Comparison of ENCODE assay signal across 8 cellular contexts in genomic region chr19:58520257-58520599, GRCh38. TPM values are rescaled to one million over a fixed set of nuclear protein-coding genes. Genes with fewer than 3 reads are reported as not detected.
DNase-seq lines count a peak whose midpoint lies in the region; ATAC-seq, FAIRE-seq and TF ChIP-seq lines count a peak whose summit lies in the region.

No MANE protein-coding gene starts in this region.

- H3K27ac ChIP-seq in GM12878 (ENCODE audit: control insufficient read depth, insufficient read depth) (peak overlapping the region; percentile 88), right lobe of liver (peak overlapping the region; percentile 76 to 91 (median 82)), thyroid gland (peak overlapping the region; percentile 80 to 97 (median 86))

- RAD21 ChIA-PET in GM12878 (lab: Charles Lee; ENCODE audit: unreplicated experiment), result interaction anchor here (0.9 to 4.0 kb wide), 15 partner anchors 18 to 337 kb away, joined by 3 to 50 read pairs (median 5); partner anchors contain the start of genes CHMP2A, TRIM28, ZNF274 and ZNF584

- no peaks in the 10 kb centered on the region for H4K20me1 ChIP-seq in GM12878 (ENCODE audit: control insufficient read depth, insufficient read depth)

- CTCF ChIA-PET in activated CD8-positive, alpha-beta memory T cell treated with anti-CD3 and anti-CD28 coated beads, Interleukin-2, amount 10 ng/mL, durations not matched to agents 7 days and 5 days (lab: Charles Lee), result interaction anchor here (0.7 to 7.7 kb wide), 32 partner anchors 8 to 839 kb away, joined by 3 to 153 read pairs (median 7); partner anchors contain the start of genes CHMP2A, MZF1, RPS5 and TRIM28
- CTCF ChIA-PET in GM12878 (lab: Yijun Ruan, JAX), result interaction anchor here (1.0 to 4.2 kb wide), 25 partner anchors 9 to 774 kb away, joined by 3 to 67 read pairs (median 5); partner anchors contain the start of genes CHMP2A, SLC27A5, TRIM28 and ZNF497

- in situ Hi-C loops in GM12878 (cut with MboI), result no loop called here

- H3K9ac ChIP-seq in GM12878 (ENCODE audit: control insufficient read depth, insufficient read depth, low read length), result peak overlapping the region; percentile 90

- H3K4me3 Mint-ChIP-seq in activated CD8-positive, alpha-beta memory T cell treated with anti-CD3 and anti-CD28 coated beads, Interleukin-2, amount 10 ng/mL, durations not matched to agents 7 days and 5 days, result peak overlapping the region; percentile 96

- H3K4me3 ChIP-seq in GM12878 (peak overlapping the region; percentile 89), right lobe of liver (peak overlapping the region; percentile 68 to 94 (median 84)), thyroid gland (replicated peaks in 1 of 3) (peak overlapping the region; percentile 28 to 83 (median 56))

- no peaks in the 10 kb centered on the region for H3K27me3 Mint-ChIP-seq in activated CD8-positive, alpha-beta memory T cell treated with anti-CD3 and anti-CD28 coated beads, Interleukin-2, amount 10 ng/mL, durations not matched to agents 7 days and 5 days

- TF ChIP-seq EP300 in GM12878 (IDR thresholded peaks at IDR 0.05; ENCODE audit: borderline replicate concordance in 1 of 2, control insufficient read depth in 1 of 2, low read depth in 2 of 2, low read length in 2 of 2), result no peak

- peaks cover 9% of the 10 kb centered on the region for H3K36me3 Mint-ChIP-seq in activated CD8-positive, alpha-beta memory T cell treated with anti-CD3 and anti-CD28 coated beads, Interleukin-2, amount 10 ng/mL, durations not matched to agents 7 days and 5 days

- FAIRE-seq in GM12878 (lab: Jason Lieb, UNC), result no peak

- peaks cover 46% of the 10 kb centered on the region for H3K4me1 Mint-ChIP-seq in activated CD8-positive, alpha-beta memory T cell treated with anti-CD3 and anti-CD28 coated beads, Interleukin-2, amount 10 ng/mL, durations not matched to agents 7 days and 5 days

- TSS peak; percentile 90 for BruUV-seq in GM12878 (replicated peaks; lab: Mats Ljungman, UMichigan)

- H2AFZ ChIP-seq in GM12878 (ENCODE audit: control insufficient read depth, low read depth, low read length), result peak overlapping the region; percentile 95

- H3K36me3 ChIP-seq in GM12878 (ENCODE audit: control insufficient read depth in 2 of 2, insufficient read depth in 2 of 2, low read length in 1 of 2) (peaks cover 0 to 8% of the 10 kb centered on the region in 2 experiments; a peak in 3 of 4 replicates), right lobe of liver (peaks cover 0 to 8% (median 4%) of the 10 kb centered on the region in 4 donors), thyroid gland (peaks cover 14 to 15% of the 10 kb centered on the region in 2 donors)

- 3% methylated on average over 7 of the region's 7 CpGs for WGBS in GM12878 (ENCODE audit: insufficient coverage, insufficient replicate concordance, low lambda C conversion rate, missing lambda C conversion rate)
- 8% methylated on average over 5 of the region's 7 CpGs for WGBS in right lobe of liver (ENCODE audit: insufficient coverage, low coverage, low lambda C conversion rate, missing lambda C conversion rate)
- 7 to 27% methylated on average over 4 to 7 of the region's 7 CpGs for WGBS in thyroid gland, 2 donors

- H3K27me3 ChIP-seq in GM12878 (replicated peaks in 1 of 2; ENCODE audit: control insufficient read depth in 2 of 2, insufficient read depth in 2 of 2, low read length in 1 of 2), result no peaks in the 10 kb centered on the region
- H3K27me3 ChIP-seq in right lobe of liver, result no peaks in the 10 kb centered on the region
- no peaks in the 10 kb centered on the region for H3K27me3 ChIP-seq in thyroid gland

- TF ChIP-seq POLR2A in GM12878 (IDR thresholded peaks at IDR 0.05; ENCODE audit: low read depth, low read length) (no peak), right lobe of liver (IDR thresholded peaks at IDR 0.05) (no peak), thyroid gland (IDR thresholded peaks at IDR 0.05) (no peak)

- DNase-seq in activated CD8-positive, alpha-beta memory T cell treated with anti-CD3 and anti-CD28 coated beads, Interleukin-2, amount 10 ng/mL, durations not matched to agents 7 days and 5 days, result no peak
- no peak for DNase-seq in activated CD8-positive, alpha-beta memory T cell treated with anti-CD3 and anti-CD28 coated beads for 24 hours
- no peak for DNase-seq in GM12878 (ENCODE audit: low read depth, low spot score)
- DNase-seq in right lobe of liver, result no peak
- DNase-seq in thyroid gland, result no peak
- no peak for DNase-seq in stimulated activated CD4-positive, alpha-beta T cell treated with anti-CD3 and anti-CD28 coated beads, Interleukin-1b, Interleukin-23, amount 100 ng/mL, for 48 hours

- H3K9me3 Mint-ChIP-seq in activated CD8-positive, alpha-beta memory T cell treated with anti-CD3 and anti-CD28 coated beads, Interleukin-2, amount 10 ng/mL, durations not matched to agents 7 days and 5 days (ENCODE audit: low read depth), result no peaks in the 10 kb centered on the region

- TF ChIP-seq CTCF in GM12878 (IDR thresholded peaks at IDR 0.05 in 2 of 3, conservative IDR thresholded peaks at IDR 0.05 in 1 of 3; ENCODE audit: control insufficient read depth in 2 of 3, extremely low read depth in 1 of 3, insufficient read depth in 1 of 3, low read depth in 3 of 3, low read length in 3 of 3) (no peak), right lobe of liver (IDR thresholded peaks at IDR 0.05) (no peak), thyroid gland (IDR thresholded peaks at IDR 0.05) (no peak)

- H3K4me1 ChIP-seq in GM12878 (ENCODE audit: control insufficient read depth, insufficient read depth, low read length), result peaks cover 19% of the 10 kb centered on the region
- H3K4me1 ChIP-seq in right lobe of liver, result peaks cover 0 to 18% (median 8%) of the 10 kb centered on the region in 4 donors
- peaks cover 19 to 23% of the 10 kb centered on the region in 2 donors for H3K4me1 ChIP-seq in thyroid gland

- H3K9me3 ChIP-seq in GM12878 (replicated peaks; ENCODE audit: control insufficient read depth, insufficient read depth, low read length), result no peaks in the 10 kb centered on the region
- no peaks in the 10 kb centered on the region for H3K9me3 ChIP-seq in right lobe of liver
- H3K9me3 ChIP-seq in thyroid gland, result no peaks in the 10 kb centered on the region

- intact Hi-C loops in GM12878 (cut with micrococcal nuclease; ENCODE audit: unreplicated experiment) (no loop called here), right lobe of liver (cut with DNase I) (no loop called here), thyroid gland (cut with DNase I) (no loop called here)

- ATAC-seq in activated CD8-positive, alpha-beta memory T cell treated with anti-CD3 and anti-CD28 coated beads, Interleukin-2, amount 10 ng/mL, durations not matched to agents 7 days and 5 days, result no peak
- ATAC-seq in GM12878, result no peak
- no peak for ATAC-seq in right lobe of liver
- ATAC-seq in GM21717 (IDR thresholded peaks at IDR 0.05; ENCODE audit: unreplicated experiment), result no peak
- no peak for ATAC-seq in HG02885 (IDR thresholded peaks at IDR 0.05; ENCODE audit: poor library complexity, unreplicated experiment)

- peak overlapping the region; percentile 92 for H3K27ac Mint-ChIP-seq in activated CD8-positive, alpha-beta memory T cell treated with anti-CD3 and anti-CD28 coated beads, Interleukin-2, amount 10 ng/mL, durations not matched to agents 7 days and 5 days

- peak overlapping the region; percentile 61 for H3K4me2 ChIP-seq in GM12878 (ENCODE audit: control insufficient read depth, insufficient read depth)

- TF ChIP-seq RAD21 in GM12878 (IDR thresholded peaks at IDR 0.05; ENCODE audit: insufficient read depth, low read depth, low read length), result no peak

- SMC1A ChIA-PET in GM12878 (lab: Charles Lee; ENCODE audit: uncharacterized antibody, unreplicated experiment), result interaction anchor here (0.8 to 3.6 kb wide), 17 partner anchors 12 to 291 kb away, joined by 3 to 43 read pairs (median 4); partner anchors contain the start of genes CHMP2A, MZF1, TRIM28 and UBE2M

- peaks cover 30% of the 10 kb centered on the region for H3K79me2 ChIP-seq in GM12878 (ENCODE audit: control insufficient read depth, insufficient read depth, low read length)

- POLR2A ChIA-PET in GM12878 (lab: Charles Lee), result interaction anchor here (0.7 to 3.0 kb wide), 10 partner anchors 24 to 518 kb away, joined by 3 to 24 read pairs (median 12); partner anchors contain the start of genes CHMP2A, TRIM28, UBE2M and ZNF606

RNA-seq across cellular contexts. Expression of gene ZBTB45, which starts 0.6 kb away (rescaled TPM):
- total RNA-seq in activated CD8-positive, alpha-beta memory T cell treated with anti-CD3 and anti-CD28 coated beads, Interleukin-2, amount 10 ng/mL, durations not matched to agents 7 days and 5 days, result 10 to 100 TPM; 15.1 to 16.9 TPM
- 15.6 and 15.7 TPM in 2 replicates for total RNA-seq in GM12878 (2013; cell fraction: nucleolus; rRNA removed)
- total RNA-seq in GM12878 (2014; rRNA removed) (4.5 and 6.1 TPM in 2 replicates), GM12878 (2014; rRNA removed; fragmentation: Illumina TruSeq; extraction: Trizol) (1.2 and 1.7 TPM in 2 replicates), GM12878 (2021) (12.7 and 17.2 TPM in 2 replicates), right lobe of liver (1 to 10 TPM; 3.5 to 4.8 (median 4.3) TPM), thyroid gland (10 to 100 TPM in 1 of 4 donors, 1 to 10 TPM in 3; 6.9 to 17.7 (median 8.5) TPM)
- 1.9 TPM for polyA plus RNA-seq in GM12878 (2011; ENCODE audit: low read depth)
- polyA plus RNA-seq in GM12878 (2011; rRNA removed) (0.72 and 2.4 TPM in 2 replicates), GM12878 (2014; fragmentation: Illumina TruSeq; extraction: Trizol) (0.13 and 1.2 TPM in 2 replicates), GM12878 (2014; fragmentation: Nextera tagmentation; extraction: Ambion mirVana) (under 1 TPM; 0.29 to 0.33 TPM), GM12878 (2014; rRNA removed) (7.7 and 8.0 TPM in 2 replicates), GM12878 (2016; fragmentation: Nextera tagmentation; extraction: Ambion mirVana) (10 to 100 TPM; 13.9 to 14.3 TPM)
- polyA plus RNA-seq in GM12878 (2011; cell fraction: cytosol; rRNA removed), result 4.0 and 5.1 TPM in 2 replicates
- polyA plus RNA-seq in GM12878 (2011; cell fraction: nucleus; rRNA removed), result 8.5 and 13.4 TPM in 2 replicates
- polyA plus RNA-seq in GM12878 (2012), result 10.1 TPM in 2 replicates
- 1.8 and 5.1 TPM in 2 replicates for polyA minus RNA-seq in GM12878 (2011; rRNA and poly(A)+ RNA removed)
- 3.8 and 4.0 TPM in 2 replicates for polyA minus RNA-seq in GM12878 (2011; cell fraction: cytosol; rRNA and poly(A)+ RNA removed)
- 7.6 and 15.4 TPM in 2 replicates for polyA minus RNA-seq in GM12878 (2011; cell fraction: nucleus; rRNA and poly(A)+ RNA removed)

RNA-seq across cellular contexts. Expression of gene SLC27A5, which starts 8.4 kb away (rescaled TPM):
- total RNA-seq in activated CD8-positive, alpha-beta memory T cell treated with anti-CD3 and anti-CD28 coated beads, Interleukin-2, amount 10 ng/mL, durations not matched to agents 7 days and 5 days, result 10 to 100 TPM; 22.9 to 23.6 TPM
- total RNA-seq in GM12878 (2013; cell fraction: nucleolus; rRNA removed), result 20.5 and 26.7 TPM in 2 replicates
- total RNA-seq in GM12878 (2014; rRNA removed) (48.4 and 57.2 TPM in 2 replicates), GM12878 (2014; rRNA removed; fragmentation: Illumina TruSeq; extraction: Trizol) (25.7 and 26.8 TPM in 2 replicates), GM12878 (2021) (31.2 and 31.5 TPM in 2 replicates), right lobe of liver (100 to 1,000 TPM; 107 to 737 (median 366) TPM), thyroid gland (10 to 100 TPM; 10.6 to 22.4 (median 17.7) TPM)
- polyA plus RNA-seq in GM12878 (2011; ENCODE audit: low read depth), result 28.8 TPM
- polyA plus RNA-seq in GM12878 (2011; rRNA removed) (13.7 and 32.0 TPM in 2 replicates), GM12878 (2014; fragmentation: Illumina TruSeq; extraction: Trizol) (5.7 and 21.2 TPM in 2 replicates), GM12878 (2014; fragmentation: Nextera tagmentation; extraction: Ambion mirVana) (100 to 1,000 TPM; 113 to 127 TPM), GM12878 (2014; rRNA removed) (55.7 and 62.9 TPM in 2 replicates), GM12878 (2016; fragmentation: Nextera tagmentation; extraction: Ambion mirVana) (10 to 100 TPM; 25.8 to 28.6 TPM)
- 64.9 and 72.7 TPM in 2 replicates for polyA plus RNA-seq in GM12878 (2011; cell fraction: cytosol; rRNA removed)
- polyA plus RNA-seq in GM12878 (2011; cell fraction: nucleus; rRNA removed), result 30.2 and 38.4 TPM in 2 replicates
- polyA plus RNA-seq in GM12878 (2012), result 36.9 and 38.7 TPM in 2 replicates
- 26.4 and 33.4 TPM in 2 replicates for polyA minus RNA-seq in GM12878 (2011; rRNA and poly(A)+ RNA removed)
- 7.6 and 12.6 TPM in 2 replicates for polyA minus RNA-seq in GM12878 (2011; cell fraction: cytosol; rRNA and poly(A)+ RNA removed)
- polyA minus RNA-seq in GM12878 (2011; cell fraction: nucleus; rRNA and poly(A)+ RNA removed), result 13.8 and 24.1 TPM in 2 replicates

RNA-seq across cellular contexts. Expression of gene TRIM28, which starts 23.6 kb away (rescaled TPM):
- total RNA-seq in activated CD8-positive, alpha-beta memory T cell treated with anti-CD3 and anti-CD28 coated beads, Interleukin-2, amount 10 ng/mL, durations not matched to agents 7 days and 5 days, result 100 to 1,000 TPM; 488 to 571 TPM
- total RNA-seq in GM12878 (2013; cell fraction: nucleolus; rRNA removed), result 166 and 167 TPM in 2 replicates
- total RNA-seq in GM12878 (2014; rRNA removed), result 569 and 650 TPM in 2 replicates
- 256 and 311 TPM in 2 replicates for total RNA-seq in GM12878 (2014; rRNA removed; fragmentation: Illumina TruSeq; extraction: Trizol)
- 492 and 503 TPM in 2 replicates for total RNA-seq in GM12878 (2021)
- polyA plus RNA-seq in GM12878 (2011; ENCODE audit: low read depth), result 313 TPM
- polyA plus RNA-seq in GM12878 (2011; rRNA removed), result 167 and 420 TPM in 2 replicates
- polyA plus RNA-seq in GM12878 (2011; cell fraction: cytosol; rRNA removed), result 459 and 854 TPM in 2 replicates
- 1,223 and 1,590 TPM in 2 replicates for polyA plus RNA-seq in GM12878 (2011; cell fraction: nucleus; rRNA removed)
- polyA plus RNA-seq in GM12878 (2012), result 410 and 474 TPM in 2 replicates
- 147 and 280 TPM in 2 replicates for polyA plus RNA-seq in GM12878 (2014; fragmentation: Illumina TruSeq; extraction: Trizol)
- polyA plus RNA-seq in GM12878 (2014; fragmentation: Nextera tagmentation; extraction: Ambion mirVana), result 10 to 100 TPM in 1 of 2 experiments, 1 to 10 TPM in 1; 5.0 to 32.5 TPM
- 363 and 502 TPM in 2 replicates for polyA plus RNA-seq in GM12878 (2014; rRNA removed)
- 10 to 100 TPM; 82.9 to 91.1 TPM for polyA plus RNA-seq in GM12878 (2016; fragmentation: Nextera tagmentation; extraction: Ambion mirVana)
- polyA minus RNA-seq in GM12878 (2011; rRNA and poly(A)+ RNA removed), result 1,048 and 1,483 TPM in 2 replicates
- polyA minus RNA-seq in GM12878 (2011; cell fraction: cytosol; rRNA and poly(A)+ RNA removed), result 474 and 545 TPM in 2 replicates
- 282 and 438 TPM in 2 replicates for polyA minus RNA-seq in GM12878 (2011; cell fraction: nucleus; rRNA and poly(A)+ RNA removed)
- total RNA-seq in right lobe of liver, result 100 to 1,000 TPM in 3 of 6 experiments, 10 to 100 TPM in 3; 75.4 to 106 (median 94.7) TPM
- total RNA-seq in thyroid gland, result 100 to 1,000 TPM; 195 to 237 (median 218) TPM

RNA-seq across cellular contexts. Expression of gene CHMP2A, which starts 34.7 kb away (rescaled TPM):
- total RNA-seq in activated CD8-positive, alpha-beta memory T cell treated with anti-CD3 and anti-CD28 coated beads, Interleukin-2, amount 10 ng/mL, durations not matched to agents 7 days and 5 days, result 100 to 1,000 TPM in 1 of 2 experiments, 10 to 100 TPM in 1; 96.4 to 108 TPM
- total RNA-seq in GM12878 (2013; cell fraction: nucleolus; rRNA removed), result 14.9 and 17.2 TPM in 2 replicates
- 89.3 and 92.8 TPM in 2 replicates for total RNA-seq in GM12878 (2014; rRNA removed)
- 89.3 and 95.0 TPM in 2 replicates for total RNA-seq in GM12878 (2014; rRNA removed; fragmentation: Illumina TruSeq; extraction: Trizol)
- total RNA-seq in GM12878 (2021), result 98.5 and 105 TPM in 2 replicates
- polyA plus RNA-seq in GM12878 (2011; ENCODE audit: low read depth), result 83.1 TPM
- 92.3 and 102 TPM in 2 replicates for polyA plus RNA-seq in GM12878 (2011; rRNA removed)
- 130 and 146 TPM in 2 replicates for polyA plus RNA-seq in GM12878 (2011; cell fraction: cytosol; rRNA removed)
- polyA plus RNA-seq in GM12878 (2011; cell fraction: nucleus; rRNA removed), result 107 and 114 TPM in 2 replicates
- polyA plus RNA-seq in GM12878 (2012), result 117 and 138 TPM in 2 replicates
- polyA plus RNA-seq in GM12878 (2014; fragmentation: Illumina TruSeq; extraction: Trizol), result 85.9 and 117 TPM in 2 replicates
- 100 to 1,000 TPM in 1 of 2 experiments, 10 to 100 TPM in 1; 69.5 to 117 TPM for polyA plus RNA-seq in GM12878 (2014; fragmentation: Nextera tagmentation; extraction: Ambion mirVana)
- 168 and 172 TPM in 2 replicates for polyA plus RNA-seq in GM12878 (2014; rRNA removed)
- 100 to 1,000 TPM; 136 to 147 TPM for polyA plus RNA-seq in GM12878 (2016; fragmentation: Nextera tagmentation; extraction: Ambion mirVana)
- polyA minus RNA-seq in GM12878 (2011; rRNA and poly(A)+ RNA removed), result 101 and 130 TPM in 2 replicates
- polyA minus RNA-seq in GM12878 (2011; cell fraction: cytosol; rRNA and poly(A)+ RNA removed), result 36.1 and 36.4 TPM in 2 replicates
- polyA minus RNA-seq in GM12878 (2011; cell fraction: nucleus; rRNA and poly(A)+ RNA removed), result 20.6 and 31.1 TPM in 2 replicates
- total RNA-seq in right lobe of liver, result 10 to 100 TPM; 62.1 to 90.9 (median 70.7) TPM
- total RNA-seq in thyroid gland, result 100 to 1,000 TPM; 123 to 155 (median 148) TPM

RNA-seq across cellular contexts. Expression of gene UBE2M, which starts 38.2 kb away (rescaled TPM):
- total RNA-seq in activated CD8-positive, alpha-beta memory T cell treated with anti-CD3 and anti-CD28 coated beads, Interleukin-2, amount 10 ng/mL, durations not matched to agents 7 days and 5 days, result 100 to 1,000 TPM in 1 of 2 experiments, 10 to 100 TPM in 1; 87.6 to 109 TPM
- total RNA-seq in GM12878 (2013; cell fraction: nucleolus; rRNA removed), result 10.2 and 13.8 TPM in 2 replicates
- total RNA-seq in GM12878 (2014; rRNA removed) (68.6 and 95.2 TPM in 2 replicates), GM12878 (2014; rRNA removed; fragmentation: Illumina TruSeq; extraction: Trizol) (61.7 and 66.8 TPM in 2 replicates), GM12878 (2021) (100 and 105 TPM in 2 replicates), right lobe of liver (10 to 100 TPM; 16.0 to 23.5 (median 20.7) TPM), thyroid gland (10 to 100 TPM; 17.2 to 28.5 (median 20.3) TPM)
- 73.3 TPM for polyA plus RNA-seq in GM12878 (2011; ENCODE audit: low read depth)
- polyA plus RNA-seq in GM12878 (2011; rRNA removed) (55.6 and 92.7 TPM in 2 replicates), GM12878 (2014; fragmentation: Illumina TruSeq; extraction: Trizol) (105 and 127 TPM in 2 replicates), GM12878 (2014; fragmentation: Nextera tagmentation; extraction: Ambion mirVana) (1 to 10 TPM; 1.4 to 1.7 TPM), GM12878 (2014; rRNA removed) (81.0 and 87.0 TPM in 2 replicates), GM12878 (2016; fragmentation: Nextera tagmentation; extraction: Ambion mirVana) (10 to 100 TPM in 1 of 2 experiments, 1 to 10 TPM in 1; 9.6 to 11.3 TPM)
- polyA plus RNA-seq in GM12878 (2011; cell fraction: cytosol; rRNA removed), result 70.2 and 75.4 TPM in 2 replicates
- polyA plus RNA-seq in GM12878 (2011; cell fraction: nucleus; rRNA removed), result 82.4 and 83.2 TPM in 2 replicates
- 67.6 and 88.6 TPM in 2 replicates for polyA plus RNA-seq in GM12878 (2012)
- 66.9 and 72.9 TPM in 2 replicates for polyA minus RNA-seq in GM12878 (2011; rRNA and poly(A)+ RNA removed)
- 25.3 and 33.7 TPM in 2 replicates for polyA minus RNA-seq in GM12878 (2011; cell fraction: cytosol; rRNA and poly(A)+ RNA removed)
- polyA minus RNA-seq in GM12878 (2011; cell fraction: nucleus; rRNA and poly(A)+ RNA removed), result 17.0 and 18.6 TPM in 2 replicates
